Comparison of ENCODE assay signal across 17 cellular contexts in genomic region chrX:110430293-110431076, GRCh38.
"Had no signal": no experiment of that assay in that cellular context is flagged by ENCODE, and none has a peak within 500 bp of the region (broad histone marks: within the 10 kb centered on the region; RNA-seq: fewer than 3 reads in every experiment).

No MANE protein-coding gene starts in this region.

- H3K27ac ChIP-seq: body of pancreas, lower lobe of right lung, parathyroid adenoma, testis, upper lobe of right lung, WERI-Rb-1 had no signal

- H3K9me3 ChIP-seq: body of pancreas, lower lobe of right lung, testis, upper lobe of right lung had no signal

- H3K27me3 Mint-ChIP-seq: activated naive CD4-positive, alpha-beta T cell treated with anti-CD3 and anti-CD28 coated beads, Interleukin-2, amount 50 U/mL, for 24 hours had no signal

- H3K4me1 ChIP-seq: lower lobe of right lung, parathyroid adenoma, testis, upper lobe of right lung had no signal

- H3K4me3 Mint-ChIP-seq: activated naive CD4-positive, alpha-beta T cell treated with anti-CD3 and anti-CD28 coated beads, Interleukin-2, amount 50 U/mL, for 24 hours; central memory CD8-positive, alpha-beta T cell; dendritic cell treated with granulocyte-macrophage colony-stimulating factor and Interleukin-4, amounts not matched to agents 40 ng/mL and 50 ng/mL, for 4 days; naive thymus-derived CD4-positive, alpha-beta T cell; stimulated activated naive CD8-positive, alpha-beta T cell treated with anti-CD3 and anti-CD28 coated beads, Interleukin-15, amount 100 ng/mL, for 72 hours had no signal

- H3K9me3 Mint-ChIP-seq: activated naive CD4-positive, alpha-beta T cell treated with anti-CD3 and anti-CD28 coated beads, Interleukin-2, amount 50 U/mL, for 24 hours; activated T-helper 2 cell treated with anti-CD3 and anti-CD28 coated beads, Interferon-gamma antibody, Interleukin-2, Interleukin-4, amounts not matched to agents 10 μg/mL and 5 μg/mL and 100 μg/mL, durations not matched to agents 14 hours and 24 hours and 36 hours; central memory CD8-positive, alpha-beta T cell; dendritic cell treated with granulocyte-macrophage colony-stimulating factor and Interleukin-4, amounts not matched to agents 40 ng/mL and 50 ng/mL, for 4 days; naive thymus-derived CD4-positive, alpha-beta T cell; stimulated activated naive CD8-positive, alpha-beta T cell treated with anti-CD3 and anti-CD28 coated beads, Interleukin-15, amount 100 ng/mL, for 72 hours had no signal

- H3K9ac ChIP-seq: parathyroid adenoma had no signal

- H3K4me1 Mint-ChIP-seq: activated naive CD4-positive, alpha-beta T cell treated with anti-CD3 and anti-CD28 coated beads, Interleukin-2, amount 50 U/mL, for 24 hours; central memory CD8-positive, alpha-beta T cell; naive thymus-derived CD4-positive, alpha-beta T cell; stimulated activated naive CD8-positive, alpha-beta T cell treated with anti-CD3 and anti-CD28 coated beads, Interleukin-15, amount 100 ng/mL, for 72 hours had no signal

- H3K4me3 ChIP-seq: body of pancreas, lower lobe of right lung, testis, upper lobe of right lung had no signal

- H3K27me3 ChIP-seq: body of pancreas, testis, upper lobe of right lung had no signal

- ATAC-seq: body of pancreas; lower lobe of right lung; naive thymus-derived CD4-positive, alpha-beta T cell; stimulated activated naive CD8-positive, alpha-beta T cell treated with anti-CD3 and anti-CD28 coated beads, Interleukin-15, amount 100 ng/mL, for 72 hours; upper lobe of right lung had no signal

- H3K36me3 ChIP-seq: lower lobe of right lung, upper lobe of right lung, WERI-Rb-1 had no signal

- H3K27ac Mint-ChIP-seq: activated naive CD4-positive, alpha-beta T cell treated with anti-CD3 and anti-CD28 coated beads, Interleukin-2, amount 50 U/mL, for 24 hours; activated T-helper 2 cell treated with anti-CD3 and anti-CD28 coated beads, Interferon-gamma antibody, Interleukin-2, Interleukin-4, amounts not matched to agents 10 μg/mL and 5 μg/mL and 100 μg/mL, durations not matched to agents 14 hours and 24 hours and 36 hours; dendritic cell treated with granulocyte-macrophage colony-stimulating factor and Interleukin-4, amounts not matched to agents 40 ng/mL and 50 ng/mL, for 4 days; naive thymus-derived CD4-positive, alpha-beta T cell; stimulated activated naive CD8-positive, alpha-beta T cell treated with anti-CD3 and anti-CD28 coated beads, Interleukin-15, amount 100 ng/mL, for 72 hours had no signal

- DNase-seq: activated CD4-positive, alpha-beta T cell treated with anti-CD3 and anti-CD28 coated beads for 48 hours; body of pancreas; erythroblast; hypothalamus; kidney glomerular epithelial cell; lower lobe of right lung; naive thymus-derived CD4-positive, alpha-beta T cell; stimulated activated CD4-positive, alpha-beta T cell treated with anti-CD3 and anti-CD28 coated beads, Interleukin-4, amount 100 ng/mL, for 4 hours; stimulated activated naive CD8-positive, alpha-beta T cell treated with anti-CD3 and anti-CD28 coated beads, Interleukin-15, amount 100 ng/mL, for 72 hours; testis; upper lobe of right lung; WERI-Rb-1 had no signal

- H3K36me3 Mint-ChIP-seq: activated naive CD4-positive, alpha-beta T cell treated with anti-CD3 and anti-CD28 coated beads, Interleukin-2, amount 50 U/mL, for 24 hours; naive thymus-derived CD4-positive, alpha-beta T cell had no signal
